Comparison of ENCODE assay signal across 25 cellular contexts in genomic region chr2:191128911-191129304, GRCh38. TPM values are rescaled to one million over a fixed set of nuclear protein-coding genes. Genes with fewer than 3 reads are reported as not detected.
DNase-seq lines count a peak whose midpoint lies in the region; ATAC-seq and TF ChIP-seq lines count a peak whose summit lies in the region.
"Had no signal": no experiment of that assay in that cellular context is flagged by ENCODE, and none has a peak within 500 bp of the region (broad histone marks: within the 10 kb centered on the region; RNA-seq: fewer than 3 reads in every experiment).

No MANE protein-coding gene starts in this region.

- ATAC-seq in stimulated activated naive CD8-positive, alpha-beta T cell treated with anti-CD3 and anti-CD28 coated beads, Interleukin-15, Interleukin-2, amounts not matched to agents 100 U/mL and 50 U/mL, for 24 hours, result no peak
- no peak for ATAC-seq in central memory CD8-positive, alpha-beta T cell (replicated peaks; ENCODE audit: extremely low read depth, poor library complexity, severe bottlenecking)
- ATAC-seq in sciatic nerve, result no peak
- ATAC-seq in GM18867 (IDR thresholded peaks at IDR 0.05; ENCODE audit: unreplicated experiment), result no peak

- peak overlapping the region; percentile 80 for H3K27ac Mint-ChIP-seq in stimulated activated naive CD8-positive, alpha-beta T cell treated with anti-CD3 and anti-CD28 coated beads, Interleukin-15, Interleukin-2, amounts not matched to agents 100 ng/mL and 50 ng/mL, for 24 hours
- peak overlapping the region; percentile 83 for H3K27ac Mint-ChIP-seq in central memory CD8-positive, alpha-beta T cell (ENCODE audit: low read depth)
- H3K27ac Mint-ChIP-seq: nephron had no signal

- no peaks in the 10 kb centered on the region for H3K9me3 Mint-ChIP-seq in stimulated activated naive CD8-positive, alpha-beta T cell treated with anti-CD3 and anti-CD28 coated beads, Interleukin-15, Interleukin-2, amounts not matched to agents 100 ng/mL and 50 ng/mL, for 24 hours
- H3K9me3 Mint-ChIP-seq in central memory CD8-positive, alpha-beta T cell, result no peaks in the 10 kb centered on the region

- H3K4me1 Mint-ChIP-seq in stimulated activated naive CD8-positive, alpha-beta T cell treated with anti-CD3 and anti-CD28 coated beads, Interleukin-15, Interleukin-2, amounts not matched to agents 100 ng/mL and 50 ng/mL, for 24 hours (ENCODE audit: low read depth), result peaks cover 75% of the 10 kb centered on the region
- H3K4me1 Mint-ChIP-seq in central memory CD8-positive, alpha-beta T cell, result peaks cover 59% of the 10 kb centered on the region
- H3K4me1 Mint-ChIP-seq: nephron had no signal

- H3K4me3 Mint-ChIP-seq in stimulated activated naive CD8-positive, alpha-beta T cell treated with anti-CD3 and anti-CD28 coated beads, Interleukin-15, Interleukin-2, amounts not matched to agents 100 ng/mL and 50 ng/mL, for 24 hours, result no peak overlapping the region
- H3K4me3 Mint-ChIP-seq in central memory CD8-positive, alpha-beta T cell, result peak overlapping the region; percentile 66
- H3K4me3 Mint-ChIP-seq: activated CD4-positive, alpha-beta T cell treated with anti-CD3 and anti-CD28 coated beads, Interleukin-2, amount 10 ng/mL, durations not matched to agents 7 days and 5 days; nephron had no signal

- intact Hi-C loops in sciatic nerve (cut with DNase I), result no loop called here

- H3K36me3 Mint-ChIP-seq in stimulated activated naive CD8-positive, alpha-beta T cell treated with anti-CD3 and anti-CD28 coated beads, Interleukin-15, Interleukin-2, amounts not matched to agents 100 ng/mL and 50 ng/mL, for 24 hours (ENCODE audit: low read depth), result peaks cover 49% of the 10 kb centered on the region
- H3K36me3 Mint-ChIP-seq in central memory CD8-positive, alpha-beta T cell (ENCODE audit: insufficient read depth), result peaks cover 27% of the 10 kb centered on the region

- H3K27me3 Mint-ChIP-seq in stimulated activated naive CD8-positive, alpha-beta T cell treated with anti-CD3 and anti-CD28 coated beads, Interleukin-15, Interleukin-2, amounts not matched to agents 100 ng/mL and 50 ng/mL, for 24 hours, result no peaks in the 10 kb centered on the region
- H3K27me3 Mint-ChIP-seq in central memory CD8-positive, alpha-beta T cell, result no peaks in the 10 kb centered on the region
- H3K27me3 Mint-ChIP-seq: activated CD4-positive, alpha-beta T cell treated with anti-CD3 and anti-CD28 coated beads, Interleukin-2, amount 10 ng/mL, durations not matched to agents 7 days and 5 days had no signal

- DNase-seq in stimulated activated naive CD8-positive, alpha-beta T cell treated with anti-CD3 and anti-CD28 coated beads, Interleukin-15, Interleukin-2, amounts not matched to agents 100 U/mL and 50 U/mL, for 24 hours, result no peak
- no peak for DNase-seq in central memory CD8-positive, alpha-beta T cell (ENCODE audit: low spot score in 2 of 2)
- DNase-seq in midbrain (lab: John Stamatoyannopoulos, UW), result no peak
- no peak for DNase-seq in sciatic nerve (ENCODE audit: low spot score)
- DNase-seq: activated CD4-positive, alpha-beta T cell treated with anti-CD3 and anti-CD28 coated beads, Interleukin-2, amount 10 ng/mL, durations not matched to agents 7 days and 5 days; activated CD8-positive, alpha-beta memory T cell treated with anti-CD3 and anti-CD28 coated beads, Interleukin-2, amount 50 U/mL, for 48 hours; activated effector memory CD4-positive, alpha-beta T cell treated with anti-CD3 and anti-CD28 coated beads, Interleukin-2, amount 50 U/mL, for 16 hours; amniotic stem cell; Calu3; effector CD4-positive, alpha-beta T cell; glutamatergic neuron; NCI-H1436; NCI-H446; OCI-M1; SK-N-SH; stimulated activated CD8-positive, alpha-beta memory T cell treated with anti-CD3 and anti-CD28 coated beads, Interleukin-4, amount 100 ng/mL, for 48 hours; T1000; trophoblast cell had no signal

- no peak for TF ChIP-seq CTCF in VCaP (conservative IDR thresholded peaks at IDR 0.05)

- 0 out of 2 replicates have a peak overlapping the region, but pooled peaks have one; percentile 9 for H3K27ac ChIP-seq in VCaP
- H3K27ac ChIP-seq: BLaER1 treated with 17β-estradiol and CSF1 and Interleukin-3, amounts not matched to agents 10 nM and 100 nM; epithelial cell of prostate; KMS-11 had no signal

RNA-seq across cellular contexts. Expression of gene STAT4, which starts 21.9 kb away (rescaled TPM):
- total RNA-seq in sciatic nerve, result 3.5 TPM
